In the genomic region with DNA sequence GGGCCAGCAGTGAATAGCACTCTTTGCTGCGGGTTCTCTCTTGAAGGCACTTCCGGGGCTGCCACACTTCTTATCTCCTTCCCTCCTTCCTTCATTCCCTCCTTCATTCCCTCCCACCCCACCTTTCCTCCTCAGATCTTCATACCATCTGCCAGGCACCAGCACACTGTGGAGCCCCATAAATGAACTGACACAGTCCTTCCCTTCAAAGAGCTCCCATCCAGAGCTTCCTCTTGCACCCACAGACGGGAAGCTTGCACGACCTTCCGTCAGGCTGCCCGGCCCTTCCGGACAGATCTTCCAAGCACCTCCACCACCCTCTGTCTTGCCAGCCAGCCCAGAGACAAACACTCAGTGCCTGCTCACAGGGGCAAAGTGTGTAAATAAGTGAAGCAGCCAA, we compare ENCODE assay signal across 18 cellular contexts.
DNase-seq lines count a peak whose midpoint lies in the region; ATAC-seq and TF ChIP-seq lines count a peak whose summit lies in the region.
"Had no signal": no experiment of that assay in that cellular context is flagged by ENCODE, and none has a peak within 500 bp of the region (broad histone marks: within the 10 kb centered on the region; RNA-seq: fewer than 3 reads in every experiment).

No MANE protein-coding gene starts in this region.

- H3K4me3 Mint-ChIP-seq in CD4-positive, alpha-beta memory T cell = peak overlapping the region in 4 of 8 donors; percentile 9 to 59 (median 42)
- H3K4me3 Mint-ChIP-seq in activated CD8-positive, alpha-beta T cell treated with anti-CD3 and anti-CD28 coated beads, Interleukin-2, amount 10 ng/mL, durations not matched to agents 7 days and 5 days = no peak overlapping the region
- peak overlapping the region; percentile 19 for H3K4me3 Mint-ChIP-seq in natural killer cell treated with Interleukin-12 subunit alpha and Interleukin-12 subunit beta and Interleukin-15 and Interleukin-18, amount 100 ng/mL, for 72 hours
- H3K4me3 Mint-ChIP-seq: activated CD4-positive, alpha-beta memory T cell treated with anti-CD3 and anti-CD28 coated beads, Interleukin-2, amount 10 ng/mL, durations not matched to agents 7 days and 5 days; B cell had no signal

- H3K4me1 ChIP-seq in BLaER1 treated with 17β-estradiol and CSF1 and Interleukin-3, amounts not matched to agents 10 nM and 100 nM = peaks cover 77 to 91% (median 86%) of the 10 kb centered on the region in 10 experiments
- H3K4me1 ChIP-seq in CD4-positive, alpha-beta memory T cell (ENCODE audit: insufficient read depth, low read length) = peaks cover 29% of the 10 kb centered on the region
- H3K4me1 ChIP-seq in esophagus squamous epithelium = peaks cover 0 to 28% (median 7%) of the 10 kb centered on the region in 3 donors

- no peak for DNase-seq in CD4-positive, alpha-beta memory T cell
- no peak for DNase-seq in activated CD8-positive, alpha-beta T cell treated with anti-CD3 and anti-CD28 coated beads, Interleukin-2, amount 10 ng/mL, durations not matched to agents 7 days and 5 days
- no peak for DNase-seq in natural killer cell treated with Interleukin-12 subunit alpha and Interleukin-12 subunit beta and Interleukin-15 and Interleukin-18, amount 100 ng/mL, for 72 hours (ENCODE audit: low spot score)
- DNase-seq in occipital lobe (lab: John Stamatoyannopoulos, UW) (no peak), esophagus squamous epithelium (lab: John Stamatoyannopoulos, UW) (no peak)
- DNase-seq: activated CD4-positive, alpha-beta memory T cell treated with anti-CD3 and anti-CD28 coated beads, Interleukin-2, amount 10 ng/mL, durations not matched to agents 7 days and 5 days; activated effector memory CD4-positive, alpha-beta T cell treated with anti-CD3 and anti-CD28 coated beads, Interleukin-2, amount 50 U/mL, for 16 hours; brain microvascular endothelial cell; DND-41; heart right ventricle; mucosa of descending colon; NCI-H226; SJCRH30; stimulated activated naive CD4-positive, alpha-beta T cell treated with Interleukin-2 at 50 U/mL for 16 hours had no signal

- H4K20me1 ChIP-seq in BLaER1 treated with 17β-estradiol and CSF1 and Interleukin-3, amounts not matched to agents 10 nM and 100 nM = no peaks in the 10 kb centered on the region

- peak overlapping the region in 4 of 7 donors; percentile 1 to 76 (median 36) for H3K27ac Mint-ChIP-seq in CD4-positive, alpha-beta memory T cell
- peak overlapping the region; percentile 7 for H3K27ac Mint-ChIP-seq in activated CD8-positive, alpha-beta T cell treated with anti-CD3 and anti-CD28 coated beads, Interleukin-2, amount 10 ng/mL, durations not matched to agents 7 days and 5 days
- peak overlapping the region; percentile 38 to 50 for H3K27ac Mint-ChIP-seq in natural killer cell treated with Interleukin-12 subunit alpha and Interleukin-12 subunit beta and Interleukin-15 and Interleukin-18, amount 100 ng/mL, for 72 hours
- H3K27ac Mint-ChIP-seq: activated CD4-positive, alpha-beta memory T cell treated with anti-CD3 and anti-CD28 coated beads, Interleukin-2, amount 10 ng/mL, durations not matched to agents 7 days and 5 days; B cell had no signal

- CTCF ChIA-PET in CD4-positive, alpha-beta memory T cell (lab: Charles Lee; ENCODE audit: partially characterized antibody) = interaction anchor here (1.1 kb wide), 1 partner anchor 9 kb away, joined by 4 read pairs; no protein-coding TSS in a partner anchor
- CTCF ChIA-PET in activated CD8-positive, alpha-beta T cell treated with anti-CD3 and anti-CD28 coated beads, Interleukin-2, amount 10 ng/mL, durations not matched to agents 7 days and 5 days (lab: Charles Lee) = interaction anchor here (0.8 to 1.7 kb wide), 4 partner anchors 11 to 169 kb away, joined by 3 to 4 read pairs (median 3); no protein-coding TSS in a partner anchor

- TF ChIP-seq POLR2A in esophagus squamous epithelium (IDR thresholded peaks at IDR 0.05) = no peak

- intact Hi-C loops in CD4-positive, alpha-beta memory T cell (cut with micrococcal nuclease) = no loop called here
- intact Hi-C loops in esophagus squamous epithelium (cut with DNase I) = no loop called here

- WGBS in esophagus squamous epithelium, 2 donors = 79% methylated on average over 2 to 7 of the region's 7 CpGs

- peak overlapping the region in 9 of 11 experiments; percentile 5 to 63 (median 12); a peak in 11 of 22 replicates for H3K27ac ChIP-seq in BLaER1 treated with 17β-estradiol and CSF1 and Interleukin-3, amounts not matched to agents 10 nM and 100 nM
- H3K27ac ChIP-seq in CD4-positive, alpha-beta memory T cell (ENCODE audit: low read depth, low read length) = no peak overlapping the region
- H3K27ac ChIP-seq in esophagus squamous epithelium = no peak overlapping the region
- H3K27ac ChIP-seq: brain microvascular endothelial cell, SJCRH30 had no signal

- H3K36me3 Mint-ChIP-seq in CD4-positive, alpha-beta memory T cell = no peaks in the 10 kb centered on the region
- no peaks in the 10 kb centered on the region for H3K36me3 Mint-ChIP-seq in activated CD8-positive, alpha-beta T cell treated with anti-CD3 and anti-CD28 coated beads, Interleukin-2, amount 10 ng/mL, durations not matched to agents 7 days and 5 days (ENCODE audit: low read depth)
- H3K36me3 Mint-ChIP-seq in natural killer cell treated with Interleukin-12 subunit alpha and Interleukin-12 subunit beta and Interleukin-15 and Interleukin-18, amount 100 ng/mL, for 72 hours = no peaks in the 10 kb centered on the region

- POLR2A ChIA-PET in CD4-positive, alpha-beta memory T cell (lab: Charles Lee; ENCODE audit: partially characterized antibody) = no interaction called here
- POLR2A ChIA-PET in activated CD8-positive, alpha-beta T cell treated with anti-CD3 and anti-CD28 coated beads, Interleukin-2, amount 10 ng/mL, durations not matched to agents 7 days and 5 days (lab: Charles Lee) = no interaction called here

- no peaks in the 10 kb centered on the region for H3K9me3 Mint-ChIP-seq in CD4-positive, alpha-beta memory T cell
- no peaks in the 10 kb centered on the region for H3K9me3 Mint-ChIP-seq in activated CD8-positive, alpha-beta T cell treated with anti-CD3 and anti-CD28 coated beads, Interleukin-2, amount 10 ng/mL, durations not matched to agents 7 days and 5 days (ENCODE audit: insufficient read depth)
- no peaks in the 10 kb centered on the region for H3K9me3 Mint-ChIP-seq in natural killer cell treated with Interleukin-12 subunit alpha and Interleukin-12 subunit beta and Interleukin-15 and Interleukin-18, amount 100 ng/mL, for 72 hours
- H3K9me3 Mint-ChIP-seq: activated CD4-positive, alpha-beta memory T cell treated with anti-CD3 and anti-CD28 coated beads, Interleukin-2, amount 10 ng/mL, durations not matched to agents 7 days and 5 days had no signal

- H3K4me2 ChIP-seq in BLaER1 treated with 17β-estradiol and CSF1 and Interleukin-3, amounts not matched to agents 10 nM and 100 nM = peak overlapping the region; percentile 37 to 97 (median 67)
- H3K4me2 ChIP-seq: smooth muscle cell had no signal

- peaks cover 0 to 1% (median 0%) of the 10 kb centered on the region in 11 experiments; a peak in 3 of 22 replicates for H3K9me3 ChIP-seq in BLaER1 treated with 17β-estradiol and CSF1 and Interleukin-3, amounts not matched to agents 10 nM and 100 nM (replicated peaks in 1 of 11)
- H3K9me3 ChIP-seq in CD4-positive, alpha-beta memory T cell (ENCODE audit: control insufficient read depth in 1 of 2, low read length in 2 of 2) = no peaks in the 10 kb centered on the region
- H3K9me3 ChIP-seq in esophagus squamous epithelium = no peaks in the 10 kb centered on the region
- H3K9me3 ChIP-seq: heart right ventricle, mucosa of descending colon, SJCRH30 had no signal

- H3K27me3 ChIP-seq in BLaER1 treated with 17β-estradiol and CSF1 and Interleukin-3, amounts not matched to agents 10 nM and 100 nM = no peaks in the 10 kb centered on the region
- no peaks in the 10 kb centered on the region for H3K27me3 ChIP-seq in CD4-positive, alpha-beta memory T cell (ENCODE audit: insufficient read depth, low read length)
- no peaks in the 10 kb centered on the region for H3K27me3 ChIP-seq in esophagus squamous epithelium
- H3K27me3 ChIP-seq: brain microvascular endothelial cell, heart right ventricle, SJCRH30 had no signal

- H3K36me3 ChIP-seq in BLaER1 treated with 17β-estradiol and CSF1 and Interleukin-3, amounts not matched to agents 10 nM and 100 nM = no peaks in the 10 kb centered on the region
- no peaks in the 10 kb centered on the region for H3K36me3 ChIP-seq in CD4-positive, alpha-beta memory T cell (ENCODE audit: insufficient read depth, low read length)
- no peaks in the 10 kb centered on the region for H3K36me3 ChIP-seq in esophagus squamous epithelium
- H3K36me3 ChIP-seq: brain microvascular endothelial cell, heart right ventricle, SJCRH30 had no signal

- H3K4me3 ChIP-seq in BLaER1 treated with 17β-estradiol and CSF1 and Interleukin-3, amounts not matched to agents 10 nM and 100 nM = no peak overlapping the region
- H3K4me3 ChIP-seq in CD4-positive, alpha-beta memory T cell (ENCODE audit: low read length in 2 of 2) = no peak overlapping the region
- H3K4me3 ChIP-seq in esophagus squamous epithelium = no peak overlapping the region
- H3K4me3 ChIP-seq: heart right ventricle, mucosa of descending colon, SJCRH30, smooth muscle cell had no signal

- TF ChIP-seq CTCF in esophagus squamous epithelium (IDR thresholded peaks at IDR 0.05) = no peak

- H3K27me3 Mint-ChIP-seq in CD4-positive, alpha-beta memory T cell = no peaks in the 10 kb centered on the region
- H3K27me3 Mint-ChIP-seq in activated CD8-positive, alpha-beta T cell treated with anti-CD3 and anti-CD28 coated beads, Interleukin-2, amount 10 ng/mL, durations not matched to agents 7 days and 5 days (ENCODE audit: low read depth) = no peaks in the 10 kb centered on the region
- peaks cover 0 to 6% of the 10 kb centered on the region in 2 donors for H3K27me3 Mint-ChIP-seq in natural killer cell treated with Interleukin-12 subunit alpha and Interleukin-12 subunit beta and Interleukin-15 and Interleukin-18, amount 100 ng/mL, for 72 hours
- H3K27me3 Mint-ChIP-seq: B cell had no signal

- peak overlapping the region in 4 of 11 experiments; percentile 0 to 31 (median 8); a peak in 2 of 22 replicates for H3K9ac ChIP-seq in BLaER1 treated with 17β-estradiol and CSF1 and Interleukin-3, amounts not matched to agents 10 nM and 100 nM

- peaks cover 20 to 50% (median 31%) of the 10 kb centered on the region in 4 donors for H3K4me1 Mint-ChIP-seq in CD4-positive, alpha-beta memory T cell
- peaks cover 57% of the 10 kb centered on the region for H3K4me1 Mint-ChIP-seq in activated CD8-positive, alpha-beta T cell treated with anti-CD3 and anti-CD28 coated beads, Interleukin-2, amount 10 ng/mL, durations not matched to agents 7 days and 5 days (ENCODE audit: low read depth)
- H3K4me1 Mint-ChIP-seq in natural killer cell treated with Interleukin-12 subunit alpha and Interleukin-12 subunit beta and Interleukin-15 and Interleukin-18, amount 100 ng/mL, for 72 hours (ENCODE audit: low read depth in 2 of 2) = peaks cover 64 to 70% of the 10 kb centered on the region in 2 donors

- no peak for ATAC-seq in activated CD8-positive, alpha-beta T cell treated with anti-CD3 and anti-CD28 coated beads, Interleukin-2, amount 10 ng/mL, durations not matched to agents 7 days and 5 days
- no peak for ATAC-seq in natural killer cell treated with Interleukin-12 subunit alpha and Interleukin-12 subunit beta and Interleukin-15 and Interleukin-18, amount 100 ng/mL, for 72 hours
- ATAC-seq in GM19463 (IDR thresholded peaks at IDR 0.05; ENCODE audit: unreplicated experiment) = no peak
- ATAC-seq: heart right ventricle, mucosa of descending colon had no signal

Comparison
In these comparisons a context has a peak if more than half of its experiments do, and no peak if none do; other contexts are left out.
1. H3K27ac ChIP-seq: peak in BLaER1 treated with 17β-estradiol and CSF1 and Interleukin-3, amounts not matched to agents 10 nM and 100 nM (9 of 11); none in CD4-positive, alpha-beta memory T cell (single experiment) and esophagus squamous epithelium (0 of 4).
2. Peak in every context shown above with its lines, with median percentiles within 50 percentile points of each other: H3K27ac Mint-ChIP-seq.